15 cellular contexts compared by ENCODE assay signal in genomic region chr13:109867766-109868165, GRCh38.
"Had no signal": no experiment of that assay in that cellular context is flagged by ENCODE, and none has a peak within 500 bp of the region (broad histone marks: within the 10 kb centered on the region; RNA-seq: fewer than 3 reads in every experiment).

No MANE protein-coding gene starts in this region.

- H3K4me1 ChIP-seq: neural progenitor cell had no signal

- H3K27me3 Mint-ChIP-seq: central memory CD8-positive, alpha-beta T cell had no signal

- H3K27me3 ChIP-seq: body of pancreas, gastrocnemius medialis, heart left ventricle, neural progenitor cell, right lobe of liver had no signal

- H3K4me2 ChIP-seq: neural progenitor cell had no signal

- H3K4me1 Mint-ChIP-seq: central memory CD8-positive, alpha-beta T cell; neural progenitor cell; stimulated activated effector memory CD8-positive, alpha-beta T cell treated with anti-CD3 and anti-CD28 coated beads, Interleukin-12 subunit alpha, Interleukin-12 subunit beta, amount 100 ng/mL, for 72 hours had no signal

- H3K9me3 Mint-ChIP-seq: neural progenitor cell had no signal

- H3K4me3 ChIP-seq: body of pancreas, gastrocnemius medialis, heart left ventricle, neural progenitor cell, psoas muscle, right lobe of liver, thoracic aorta had no signal

- H3K9ac ChIP-seq: neural progenitor cell had no signal

- H3K36me3 ChIP-seq: gastrocnemius medialis, heart left ventricle, neural progenitor cell, right lobe of liver, thoracic aorta had no signal

- H2AFZ ChIP-seq: neural progenitor cell had no signal

- H3K9me3 ChIP-seq: body of pancreas, gastrocnemius medialis, heart left ventricle, psoas muscle, right lobe of liver, thoracic aorta had no signal

- DNase-seq: activated naive CD4-positive, alpha-beta T cell treated with anti-CD3 and anti-CD28 coated beads, Interleukin-2, amount 50 U/mL, for 16 hours; body of pancreas; cortex of kidney; effector CD4-positive, alpha-beta T cell; gastrocnemius medialis; heart left ventricle; psoas muscle; right lobe of liver; stimulated activated CD4-positive, alpha-beta T cell treated with anti-CD3 and anti-CD28 coated beads, Interleukin-1b, Interleukin-23, amount 100 ng/mL, for 48 hours; T1000 had no signal

- ATAC-seq: activated CD4-positive, CD25-positive, alpha-beta regulatory T cell treated with anti-CD3 and anti-CD28 coated beads, Interleukin-2, amount 50 U/mL, for 24 hours; body of pancreas; gastrocnemius medialis; heart left ventricle; psoas muscle; stimulated activated effector memory CD8-positive, alpha-beta T cell treated with anti-CD3 and anti-CD28 coated beads, Interleukin-12 subunit alpha, Interleukin-12 subunit beta, amount 100 ng/mL, for 72 hours had no signal

- H3K4me3 Mint-ChIP-seq: central memory CD8-positive, alpha-beta T cell; neural progenitor cell; stimulated activated effector memory CD8-positive, alpha-beta T cell treated with anti-CD3 and anti-CD28 coated beads, Interleukin-12 subunit alpha, Interleukin-12 subunit beta, amount 100 ng/mL, for 72 hours had no signal

- H3K27ac ChIP-seq: gastrocnemius medialis, neural progenitor cell, psoas muscle, right lobe of liver had no signal

- H3K27ac Mint-ChIP-seq: neural progenitor cell; stimulated activated effector memory CD8-positive, alpha-beta T cell treated with anti-CD3 and anti-CD28 coated beads, Interleukin-12 subunit alpha, Interleukin-12 subunit beta, amount 100 ng/mL, for 72 hours had no signal

- H3K36me3 Mint-ChIP-seq: neural progenitor cell; stimulated activated effector memory CD8-positive, alpha-beta T cell treated with anti-CD3 and anti-CD28 coated beads, Interleukin-12 subunit alpha, Interleukin-12 subunit beta, amount 100 ng/mL, for 72 hours had no signal
